1 cellular context compared by ENCODE assay signal in genomic region chr22:26648011-26648497, GRCh38.
A peak's percentile ranks its signal among the peaks of the same experiment; 100 is the strongest.
TF ChIP-seq lines count a peak whose summit lies in the region.

No MANE protein-coding gene starts in this region.

TF ChIP-seq in GM23338, 12 proteins besides CTCF, POLR2A, EP300 and RAD21:
- peak; percentile 0; the same call in 1 of the 2 replicates for TF ChIP-seq ZNF462 (CRISPR knock-in tag; IDR thresholded peaks at IDR 0.05)
- TF ChIP-seq JUNB (IDR thresholded peaks at IDR 0.05; ENCODE audit: unreplicated experiment): no peak
- TF ChIP-seq CREB1 (CRISPR knock-in tag; IDR thresholded peaks at IDR 0.05; ENCODE audit: low read depth): peak; percentile 42
- no peak for TF ChIP-seq EZH2phosphoT487 (IDR thresholded peaks at IDR 0.05; ENCODE audit: unreplicated experiment)
- no peak for TF ChIP-seq NANOG (IDR thresholded peaks at IDR 0.05; ENCODE audit: borderline replicate concordance)
- TF ChIP-seq, protein P1, sequence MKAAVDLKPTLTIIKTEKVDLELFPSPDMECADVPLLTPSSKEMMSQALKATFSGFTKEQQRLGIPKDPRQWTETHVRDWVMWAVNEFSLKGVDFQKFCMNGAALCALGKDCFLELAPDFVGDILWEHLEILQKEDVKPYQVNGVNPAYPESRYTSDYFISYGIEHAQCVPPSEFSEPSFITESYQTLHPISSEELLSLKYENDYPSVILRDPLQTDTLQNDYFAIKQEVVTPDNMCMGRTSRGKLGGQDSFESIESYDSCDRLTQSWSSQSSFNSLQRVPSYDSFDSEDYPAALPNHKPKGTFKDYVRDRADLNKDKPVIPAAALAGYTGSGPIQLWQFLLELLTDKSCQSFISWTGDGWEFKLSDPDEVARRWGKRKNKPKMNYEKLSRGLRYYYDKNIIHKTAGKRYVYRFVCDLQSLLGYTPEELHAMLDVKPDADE (IDR thresholded peaks at IDR 0.05): no peak
